13 cellular contexts compared by ENCODE assay signal in the genomic region with DNA sequence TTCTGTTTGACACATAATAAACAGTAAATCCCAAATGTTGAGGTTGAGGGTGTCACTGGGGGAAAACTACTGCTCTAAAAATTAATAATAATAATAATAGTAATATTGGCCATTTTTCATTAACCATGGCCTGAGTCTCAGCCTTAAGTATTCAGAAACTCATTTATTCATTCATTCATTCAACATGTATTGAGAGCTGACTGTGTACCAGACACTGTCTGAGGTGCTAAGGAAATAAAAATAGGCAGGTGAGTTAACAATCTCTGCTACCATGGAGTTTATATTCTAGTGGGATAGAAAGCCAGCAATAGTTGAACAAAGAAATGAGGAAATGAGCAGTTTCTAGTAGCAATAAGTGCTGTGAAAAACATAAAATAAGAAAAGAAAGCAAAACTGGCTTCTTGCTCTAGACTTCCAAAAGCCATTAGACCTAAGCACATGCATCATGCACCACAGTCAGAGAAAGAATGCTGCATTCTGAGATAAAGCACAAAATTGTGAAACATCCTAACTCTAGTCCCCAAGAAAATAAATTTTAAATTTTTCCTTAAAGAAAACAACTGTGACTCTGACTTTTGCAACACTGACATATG.
DNase-seq lines count a peak whose midpoint lies in the region; ATAC-seq and TF ChIP-seq lines count a peak whose summit lies in the region.
"Had no signal": no experiment of that assay in that cellular context is flagged by ENCODE, and none has a peak within 500 bp of the region (broad histone marks: within the 10 kb centered on the region; RNA-seq: fewer than 3 reads in every experiment).

No MANE protein-coding gene starts in this region.

- no peaks in the 10 kb centered on the region for H3K9me3 Mint-ChIP-seq in stimulated activated memory B cell treated with anti-CD40 and anti-IgM and Interleukin-4, amounts not matched to agents 10 μg/mL and 1 μg/mL and 100 μg/mL, for 72 hours
- H3K9me3 Mint-ChIP-seq in WTC11: peaks cover 20% of the 10 kb centered on the region

- H3K27ac Mint-ChIP-seq in stimulated activated memory B cell treated with anti-CD40 and anti-IgM and Interleukin-4, amounts not matched to agents 10 μg/mL and 1 μg/mL and 100 μg/mL, for 72 hours: no peak overlapping the region
- no peak overlapping the region for H3K27ac Mint-ChIP-seq in WTC11

- peaks cover 24% of the 10 kb centered on the region for H3K4me1 Mint-ChIP-seq in stimulated activated memory B cell treated with anti-CD40 and anti-IgM and Interleukin-4, amounts not matched to agents 10 μg/mL and 1 μg/mL and 100 μg/mL, for 72 hours
- peaks cover 8% of the 10 kb centered on the region; the same call in 1 of the 2 replicates for H3K4me1 Mint-ChIP-seq in WTC11

- H3K27me3 Mint-ChIP-seq in stimulated activated memory B cell treated with anti-CD40 and anti-IgM and Interleukin-4, amounts not matched to agents 10 μg/mL and 1 μg/mL and 100 μg/mL, for 72 hours: no peaks in the 10 kb centered on the region
- H3K27me3 Mint-ChIP-seq in WTC11 (ENCODE audit: low read depth): no peaks in the 10 kb centered on the region

- POLR2A ChIA-PET in WTC11 (lab: Charles Lee): no interaction called here

- TF ChIP-seq CTCF in WTC11 (IDR thresholded peaks at IDR 0.05): no peak

- ATAC-seq in HG02588 (IDR thresholded peaks at IDR 0.05; ENCODE audit: unreplicated experiment) (peak; percentile 99), HG03354 (IDR thresholded peaks at IDR 0.05; ENCODE audit: poor library complexity, severe bottlenecking, unreplicated experiment) (peak; percentile 99), WTC11 (no peak)
- peak; percentile 47 for ATAC-seq in stimulated activated memory B cell treated with anti-CD40 and anti-IgM and Interleukin-4, amounts not matched to agents 10 μg/mL and 1 μg/mL and 100 μg/mL, for 72 hours
- ATAC-seq: HCT116, left cardiac atrium had no signal

- no peak overlapping the region for H3K4me3 Mint-ChIP-seq in stimulated activated memory B cell treated with anti-CD40 and anti-IgM and Interleukin-4, amounts not matched to agents 10 μg/mL and 1 μg/mL and 100 μg/mL, for 72 hours
- no peak overlapping the region for H3K4me3 Mint-ChIP-seq in WTC11

- no peaks in the 10 kb centered on the region for H3K36me3 Mint-ChIP-seq in stimulated activated memory B cell treated with anti-CD40 and anti-IgM and Interleukin-4, amounts not matched to agents 10 μg/mL and 1 μg/mL and 100 μg/mL, for 72 hours
- peaks cover 10% of the 10 kb centered on the region for H3K36me3 Mint-ChIP-seq in WTC11

- CTCF ChIA-PET in WTC11 (lab: Charles Lee): no interaction called here

- DNase-seq in GM19238 (ENCODE audit: insufficient read length, low spot score) (peak; percentile 8), WTC11 (ENCODE audit: low spot score) (no peak), DMS153 (lab: John Stamatoyannopoulos, UW) (no peak), NCI-H2107 treated with DMSO at 0.1 percent for 48 hours (lab: John Stamatoyannopoulos, UW; ENCODE audit: unreplicated experiment) (no peak)
- DNase-seq: activated T-cell treated with anti-CD3 and anti-CD28 coated beads, Interleukin-2, amount 50 U/mL, for 1 hour; left cardiac atrium; NCI-H774; stimulated activated CD4-positive, alpha-beta T cell treated with anti-CD3 and anti-CD28 coated beads, Interleukin-2, amount 100 ng/mL, for 48 hours; testis had no signal

TF ChIP-seq in WTC11, 78 proteins besides CTCF, POLR2A, EP300 and RAD21:
- TF ChIP-seq, protein P1, sequence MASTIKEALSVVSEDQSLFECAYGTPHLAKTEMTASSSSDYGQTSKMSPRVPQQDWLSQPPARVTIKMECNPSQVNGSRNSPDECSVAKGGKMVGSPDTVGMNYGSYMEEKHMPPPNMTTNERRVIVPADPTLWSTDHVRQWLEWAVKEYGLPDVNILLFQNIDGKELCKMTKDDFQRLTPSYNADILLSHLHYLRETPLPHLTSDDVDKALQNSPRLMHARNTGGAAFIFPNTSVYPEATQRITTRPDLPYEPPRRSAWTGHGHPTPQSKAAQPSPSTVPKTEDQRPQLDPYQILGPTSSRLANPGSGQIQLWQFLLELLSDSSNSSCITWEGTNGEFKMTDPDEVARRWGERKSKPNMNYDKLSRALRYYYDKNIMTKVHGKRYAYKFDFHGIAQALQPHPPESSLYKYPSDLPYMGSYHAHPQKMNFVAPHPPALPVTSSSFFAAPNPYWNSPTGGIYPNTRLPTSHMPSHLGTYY (CRISPR knock-in tag; IDR thresholded peaks at IDR 0.05): no peak
- no peak for TF ChIP-seq NFATC4 (CRISPR knock-in tag; IDR thresholded peaks at IDR 0.05)
- TF ChIP-seq EMX1 (CRISPR knock-in tag; IDR thresholded peaks at IDR 0.05): no peak
- TF ChIP-seq ZNF396 (CRISPR knock-in tag; IDR thresholded peaks at IDR 0.05; ENCODE audit: borderline replicate concordance): no peak
TF ChIP-seq in WTC11: peak in this region for 0.
